Comparison of ENCODE assay signal across 1 cellular context in the genomic region with DNA sequence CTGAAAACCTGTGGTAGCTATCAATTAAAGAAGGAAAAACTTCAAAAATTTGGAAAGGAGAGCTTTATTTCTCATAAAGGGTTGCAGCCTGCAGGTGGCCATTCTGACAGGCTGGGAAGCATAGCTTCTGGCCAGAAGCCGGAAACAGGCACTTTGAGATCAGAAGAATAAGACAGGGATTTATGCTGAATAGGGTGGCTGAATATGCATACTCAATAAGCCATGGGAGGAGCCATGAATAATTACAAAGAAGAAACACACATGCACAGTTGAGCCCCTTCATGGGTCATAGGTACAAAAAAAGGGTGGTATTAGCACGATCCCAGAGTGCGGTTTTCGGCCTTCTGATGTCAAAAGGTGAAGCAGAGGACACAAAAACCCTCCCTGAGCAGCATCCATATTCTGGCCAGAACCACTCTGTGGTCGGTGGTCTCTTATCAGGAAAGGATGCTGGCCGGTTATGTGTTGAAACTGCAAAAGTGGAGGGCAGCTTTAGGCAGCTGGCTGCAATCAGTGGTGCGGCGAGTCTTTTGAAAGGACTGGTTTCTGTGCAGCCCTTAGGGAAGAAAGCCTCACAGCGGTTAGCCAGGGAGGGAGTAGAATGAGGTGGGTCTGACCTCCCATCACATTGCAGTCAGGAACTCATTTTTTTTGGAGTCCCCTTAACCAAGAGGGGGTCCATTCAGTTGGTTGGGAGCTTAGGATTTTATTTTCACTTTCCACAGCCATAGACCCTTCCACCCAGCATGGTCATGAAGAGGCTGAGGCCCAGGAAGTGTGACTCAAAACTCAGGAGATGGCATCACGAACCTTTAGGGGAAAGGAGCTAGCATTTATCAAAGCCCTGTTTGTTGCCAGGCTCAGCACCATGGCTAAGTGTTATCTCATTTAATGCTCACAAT.
TF ChIP-seq lines count a peak whose summit lies in the region.

No MANE protein-coding gene starts in this region.

TF ChIP-seq in GM12891, 5 proteins besides CTCF, POLR2A, EP300 and RAD21 (continued from another document):
- TF ChIP-seq SPI1 (IDR thresholded peaks at IDR 0.05; ENCODE audit: low read depth, low read length) (no peak), POLR2AphosphoS5 (IDR thresholded peaks at IDR 0.05; ENCODE audit: low read depth, low read length) (no peak)
TF ChIP-seq in GM12891: peak in this region for 0.
